Comparison of ENCODE assay signal across 1 cellular context in the genomic region with DNA sequence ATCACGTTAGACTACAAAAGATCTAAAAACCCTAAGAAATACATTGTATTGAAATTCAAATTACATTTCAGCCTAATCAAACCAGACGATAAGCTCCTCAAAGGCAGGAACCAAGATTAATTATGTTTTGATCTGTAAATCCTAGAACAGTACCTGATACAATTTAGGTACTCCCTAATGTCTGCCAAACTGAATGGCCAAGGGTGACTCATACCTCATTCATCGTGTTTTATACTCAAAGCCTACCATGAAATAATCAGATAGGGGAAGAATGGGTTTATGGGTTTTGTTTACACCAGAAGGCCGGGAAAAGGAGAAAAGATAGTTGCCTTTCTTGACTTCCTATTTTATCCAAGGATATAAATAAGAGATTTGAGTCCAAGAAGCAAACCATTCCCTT.
TF ChIP-seq lines count a peak whose summit lies in the region.

No MANE protein-coding gene starts in this region.

TF ChIP-seq in SK-N-SH, 30 proteins besides CTCF, POLR2A, EP300 and RAD21 (continued from another document):
- TF ChIP-seq, protein P1, sequence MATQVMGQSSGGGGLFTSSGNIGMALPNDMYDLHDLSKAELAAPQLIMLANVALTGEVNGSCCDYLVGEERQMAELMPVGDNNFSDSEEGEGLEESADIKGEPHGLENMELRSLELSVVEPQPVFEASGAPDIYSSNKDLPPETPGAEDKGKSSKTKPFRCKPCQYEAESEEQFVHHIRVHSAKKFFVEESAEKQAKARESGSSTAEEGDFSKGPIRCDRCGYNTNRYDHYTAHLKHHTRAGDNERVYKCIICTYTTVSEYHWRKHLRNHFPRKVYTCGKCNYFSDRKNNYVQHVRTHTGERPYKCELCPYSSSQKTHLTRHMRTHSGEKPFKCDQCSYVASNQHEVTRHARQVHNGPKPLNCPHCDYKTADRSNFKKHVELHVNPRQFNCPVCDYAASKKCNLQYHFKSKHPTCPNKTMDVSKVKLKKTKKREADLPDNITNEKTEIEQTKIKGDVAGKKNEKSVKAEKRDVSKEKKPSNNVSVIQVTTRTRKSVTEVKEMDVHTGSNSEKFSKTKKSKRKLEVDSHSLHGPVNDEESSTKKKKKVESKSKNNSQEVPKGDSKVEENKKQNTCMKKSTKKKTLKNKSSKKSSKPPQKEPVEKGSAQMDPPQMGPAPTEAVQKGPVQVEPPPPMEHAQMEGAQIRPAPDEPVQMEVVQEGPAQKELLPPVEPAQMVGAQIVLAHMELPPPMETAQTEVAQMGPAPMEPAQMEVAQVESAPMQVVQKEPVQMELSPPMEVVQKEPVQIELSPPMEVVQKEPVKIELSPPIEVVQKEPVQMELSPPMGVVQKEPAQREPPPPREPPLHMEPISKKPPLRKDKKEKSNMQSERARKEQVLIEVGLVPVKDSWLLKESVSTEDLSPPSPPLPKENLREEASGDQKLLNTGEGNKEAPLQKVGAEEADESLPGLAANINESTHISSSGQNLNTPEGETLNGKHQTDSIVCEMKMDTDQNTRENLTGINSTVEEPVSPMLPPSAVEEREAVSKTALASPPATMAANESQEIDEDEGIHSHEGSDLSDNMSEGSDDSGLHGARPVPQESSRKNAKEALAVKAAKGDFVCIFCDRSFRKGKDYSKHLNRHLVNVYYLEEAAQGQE (IDR thresholded peaks at IDR 0.05; ENCODE audit: low read depth, low read length): no peak
- TF ChIP-seq, protein P2, sequence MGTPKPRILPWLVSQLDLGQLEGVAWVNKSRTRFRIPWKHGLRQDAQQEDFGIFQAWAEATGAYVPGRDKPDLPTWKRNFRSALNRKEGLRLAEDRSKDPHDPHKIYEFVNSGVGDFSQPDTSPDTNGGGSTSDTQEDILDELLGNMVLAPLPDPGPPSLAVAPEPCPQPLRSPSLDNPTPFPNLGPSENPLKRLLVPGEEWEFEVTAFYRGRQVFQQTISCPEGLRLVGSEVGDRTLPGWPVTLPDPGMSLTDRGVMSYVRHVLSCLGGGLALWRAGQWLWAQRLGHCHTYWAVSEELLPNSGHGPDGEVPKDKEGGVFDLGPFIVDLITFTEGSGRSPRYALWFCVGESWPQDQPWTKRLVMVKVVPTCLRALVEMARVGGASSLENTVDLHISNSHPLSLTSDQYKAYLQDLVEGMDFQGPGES (IDR thresholded peaks at IDR 0.05; ENCODE audit: low read depth, low read length): no peak
- TF ChIP-seq, protein P3, sequence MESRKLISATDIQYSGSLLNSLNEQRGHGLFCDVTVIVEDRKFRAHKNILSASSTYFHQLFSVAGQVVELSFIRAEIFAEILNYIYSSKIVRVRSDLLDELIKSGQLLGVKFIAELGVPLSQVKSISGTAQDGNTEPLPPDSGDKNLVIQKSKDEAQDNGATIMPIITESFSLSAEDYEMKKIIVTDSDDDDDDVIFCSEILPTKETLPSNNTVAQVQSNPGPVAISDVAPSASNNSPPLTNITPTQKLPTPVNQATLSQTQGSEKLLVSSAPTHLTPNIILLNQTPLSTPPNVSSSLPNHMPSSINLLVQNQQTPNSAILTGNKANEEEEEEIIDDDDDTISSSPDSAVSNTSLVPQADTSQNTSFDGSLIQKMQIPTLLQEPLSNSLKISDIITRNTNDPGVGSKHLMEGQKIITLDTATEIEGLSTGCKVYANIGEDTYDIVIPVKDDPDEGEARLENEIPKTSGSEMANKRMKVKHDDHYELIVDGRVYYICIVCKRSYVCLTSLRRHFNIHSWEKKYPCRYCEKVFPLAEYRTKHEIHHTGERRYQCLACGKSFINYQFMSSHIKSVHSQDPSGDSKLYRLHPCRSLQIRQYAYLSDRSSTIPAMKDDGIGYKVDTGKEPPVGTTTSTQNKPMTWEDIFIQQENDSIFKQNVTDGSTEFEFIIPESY (IDR thresholded peaks at IDR 0.05; ENCODE audit: borderline replicate concordance, low read depth): no peak
